ENCODE assay signal across 8 cellular contexts in the genomic region with DNA sequence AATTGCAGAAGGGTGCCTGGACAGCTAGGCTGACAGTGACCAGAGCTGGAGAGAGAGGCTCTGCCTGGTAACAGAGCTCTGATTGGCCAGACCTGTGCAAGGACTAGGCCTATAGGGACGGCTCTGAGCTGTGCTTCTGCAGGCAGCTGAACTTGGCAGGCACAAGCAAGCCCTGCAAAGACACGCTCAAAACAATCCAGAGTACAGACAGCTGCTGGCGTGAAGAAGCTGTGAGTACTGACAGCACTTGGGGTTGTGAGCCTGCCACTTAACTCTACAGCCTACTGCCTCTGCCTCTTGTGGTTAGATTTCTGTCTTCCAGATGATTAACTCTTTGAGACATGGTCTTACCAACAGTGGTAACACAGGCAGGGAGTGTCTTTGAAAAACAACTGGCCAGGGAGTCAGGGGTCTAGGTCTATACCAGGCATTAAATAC.
A peak's percentile ranks its signal among the peaks of the same experiment; 100 is the strongest.
DNase-seq lines count a peak whose midpoint lies in the region; ATAC-seq, FAIRE-seq and TF ChIP-seq lines count a peak whose summit lies in the region.

No MANE protein-coding gene starts in this region.

- H3K27me3 ChIP-seq in adipocyte (replicated peaks; ENCODE audit: control insufficient read depth, insufficient read depth, low read length): no peaks in the 10 kb centered on the region
- H3K27me3 ChIP-seq in pancreas: no peaks in the 10 kb centered on the region

- H3K27me3 Mint-ChIP-seq in activated T-helper 1 cell treated with anti-CD3 and anti-CD28 coated beads, Interleukin-12 subunit alpha, Interleukin-12 subunit beta, Interleukin-2, Interleukin-4 antibody, amounts not matched to agents 30 ng/mL and 10 ng/mL and 1 ng/mL, durations not matched to agents 14 hours and 24 hours and 36 hours (ENCODE audit: insufficient read depth): no peaks in the 10 kb centered on the region

- no peaks in the 10 kb centered on the region for H3K9me3 Mint-ChIP-seq in activated T-helper 1 cell treated with anti-CD3 and anti-CD28 coated beads, Interleukin-12 subunit alpha, Interleukin-12 subunit beta, Interleukin-2, Interleukin-4 antibody, amounts not matched to agents 30 ng/mL and 10 ng/mL and 1 ng/mL, durations not matched to agents 14 hours and 24 hours and 36 hours

- H3K36me3 Mint-ChIP-seq in activated T-helper 1 cell treated with anti-CD3 and anti-CD28 coated beads, Interleukin-12 subunit alpha, Interleukin-12 subunit beta, Interleukin-2, Interleukin-4 antibody, amounts not matched to agents 30 ng/mL and 10 ng/mL and 1 ng/mL, durations not matched to agents 14 hours and 24 hours and 36 hours (ENCODE audit: low read depth): no peaks in the 10 kb centered on the region

- intact Hi-C loops in Right ventricle myocardium superior (cut with DNase I) (no loop called here), pancreas (cut with DNase I) (no loop called here)
- intact Hi-C loops in activated T-helper 1 cell treated with anti-CD3 and anti-CD28 coated beads, Interleukin-12 subunit alpha, Interleukin-12 subunit beta, Interleukin-2, Interleukin-4 antibody, amounts not matched to agents 30 ng/mL and 10 ng/mL and 1 ng/mL, durations not matched to agents 14 hours and 24 hours and 36 hours (cut with micrococcal nuclease): no loop called here

- H3K36me3 ChIP-seq in adipocyte (ENCODE audit: control insufficient read depth, insufficient read depth, low read length, severe bottlenecking) (no peaks in the 10 kb centered on the region), pancreas (no peaks in the 10 kb centered on the region)

- ATAC-seq in GM19455 (IDR thresholded peaks at IDR 0.05; ENCODE audit: unreplicated experiment) (peak; percentile 96), HG03439 (IDR thresholded peaks at IDR 0.05; ENCODE audit: unreplicated experiment) (peak; percentile 99), Right ventricle myocardium superior (ENCODE audit: poor library complexity) (peak; percentile 97), pancreas (peak; percentile 91 to 99 (median 98))

- H3K4me1 ChIP-seq in adipocyte (ENCODE audit: control insufficient read depth, insufficient read depth, low read length): peaks cover 86% of the 10 kb centered on the region
- peaks cover 0 to 4% (median 0%) of the 10 kb centered on the region in 3 donors for H3K4me1 ChIP-seq in pancreas

- H3K9ac ChIP-seq in adipocyte (ENCODE audit: low read length): peak overlapping the region; percentile 81

- H3K4me3 Mint-ChIP-seq in activated T-helper 1 cell treated with anti-CD3 and anti-CD28 coated beads, Interleukin-12 subunit alpha, Interleukin-12 subunit beta, Interleukin-2, Interleukin-4 antibody, amounts not matched to agents 30 ng/mL and 10 ng/mL and 1 ng/mL, durations not matched to agents 14 hours and 24 hours and 36 hours: no peak overlapping the region

- no peak overlapping the region for H3K27ac Mint-ChIP-seq in activated T-helper 1 cell treated with anti-CD3 and anti-CD28 coated beads, Interleukin-12 subunit alpha, Interleukin-12 subunit beta, Interleukin-2, Interleukin-4 antibody, amounts not matched to agents 30 ng/mL and 10 ng/mL and 1 ng/mL, durations not matched to agents 14 hours and 24 hours and 36 hours

- H3K9me3 ChIP-seq in adipocyte (ENCODE audit: control insufficient read depth, low read length): no peaks in the 10 kb centered on the region
- no peaks in the 10 kb centered on the region for H3K9me3 ChIP-seq in pancreas

- no peak for TF ChIP-seq CTCF in pancreas (IDR thresholded peaks at IDR 0.05)

- WGBS in pancreas, 2 donors: 0 to 1% methylated on average over 3 of the region's 3 CpGs

- FAIRE-seq in pancreas (lab: Jason Lieb, UNC): no peak

- no peak overlapping the region for H3K27ac ChIP-seq in pancreas

- peak overlapping the region; percentile 45 for H3K4me3 ChIP-seq in adipocyte (ENCODE audit: low read length)
- H3K4me3 ChIP-seq in pancreas: no peak overlapping the region

- DNase-seq in DMS114 treated with DMSO at 0.1 percent for 48 hours (lab: John Stamatoyannopoulos, UW; ENCODE audit: unreplicated experiment) (peak; percentile 83), NCI-H510A (lab: John Stamatoyannopoulos, UW) (peak; percentile 87), adipocyte (ENCODE audit: low read depth) (peak; percentile 97), Right ventricle myocardium superior (peak; percentile 90), pancreas (peak in 5 of 6 donors; percentile 50 to 71 (median 57))
- no peak for DNase-seq in activated T-helper 1 cell treated with anti-CD3 and anti-CD28 coated beads, Interleukin-12 subunit alpha, Interleukin-12 subunit beta, Interleukin-2, Interleukin-4 antibody, amounts not matched to agents 30 ng/mL and 10 ng/mL and 1 ng/mL, durations not matched to agents 14 hours and 24 hours and 36 hours (ENCODE audit: low spot score)

- peaks cover 9% of the 10 kb centered on the region for H3K4me1 Mint-ChIP-seq in activated T-helper 1 cell treated with anti-CD3 and anti-CD28 coated beads, Interleukin-12 subunit alpha, Interleukin-12 subunit beta, Interleukin-2, Interleukin-4 antibody, amounts not matched to agents 30 ng/mL and 10 ng/mL and 1 ng/mL, durations not matched to agents 14 hours and 24 hours and 36 hours (ENCODE audit: low read depth)
